ENCODE assay signal across 9 cellular contexts in genomic region chr15:37106490-37107001, GRCh38. TPM values are rescaled to one million over a fixed set of nuclear protein-coding genes. Genes with fewer than 3 reads are reported as not detected.
DNase-seq lines count a peak whose midpoint lies in the region; ATAC-seq and TF ChIP-seq lines count a peak whose summit lies in the region.
"Had no signal": no experiment of that assay in that cellular context is flagged by ENCODE, and none has a peak within 500 bp of the region (broad histone marks: within the 10 kb centered on the region; RNA-seq: fewer than 3 reads in every experiment).

No MANE protein-coding gene starts in this region.

- intact Hi-C loops in gastrocnemius medialis (cut with DNase I; ENCODE audit: low total_unique reads), result no loop called here
- intact Hi-C loops in activated CD4-positive, alpha-beta T cell treated with anti-CD3 and anti-CD28 coated beads, Interleukin-2, amount 10 ng/mL, durations not matched to agents 24 days and 14 days (cut with micrococcal nuclease), result no loop called here

- POLR2A ChIA-PET in AG04450 (lab: Yijun Ruan, JAX), result no interaction called here

- H3K36me3 ChIP-seq in HUES48 (ENCODE audit: control insufficient read depth, insufficient read depth, low read length) (no peaks in the 10 kb centered on the region), mesodermal cell (ENCODE audit: control insufficient read depth, insufficient read depth, low read length) (no peaks in the 10 kb centered on the region), gastrocnemius medialis (no peaks in the 10 kb centered on the region)

- H3K9me3 ChIP-seq in AG04450 (ENCODE audit: control insufficient read depth, insufficient read depth, low read length), result no peaks in the 10 kb centered on the region
- no peaks in the 10 kb centered on the region for H3K9me3 ChIP-seq in HUES48 (ENCODE audit: control insufficient read depth, insufficient read depth, low read length)
- H3K9me3 ChIP-seq in mesodermal cell (ENCODE audit: control insufficient read depth, low read length), result no peaks in the 10 kb centered on the region
- no peaks in the 10 kb centered on the region for H3K9me3 ChIP-seq in gastrocnemius medialis
- H3K9me3 ChIP-seq: mucosa of descending colon had no signal

- peaks cover 90% of the 10 kb centered on the region for H3K27me3 Mint-ChIP-seq in activated CD4-positive, alpha-beta T cell treated with anti-CD3 and anti-CD28 coated beads, Interleukin-2, amount 10 ng/mL, durations not matched to agents 24 days and 14 days

- H3K9ac ChIP-seq in HUES48 (ENCODE audit: low read depth, low read length), result no peak overlapping the region

- no peak for ATAC-seq in gastrocnemius medialis
- ATAC-seq: mucosa of descending colon had no signal

- DNase-seq in AG04450 (ENCODE audit: low read depth, low spot score) (no peak), cerebellar cortex (ENCODE audit: low spot score) (peak; percentile 64), islet precursor cell (no peak), gastrocnemius medialis (no peak)
- no peak for DNase-seq in activated CD4-positive, alpha-beta T cell treated with anti-CD3 and anti-CD28 coated beads, Interleukin-2, amount 10 ng/mL, durations not matched to agents 24 days and 14 days
- DNase-seq in activated CD8-positive, alpha-beta memory T cell treated with anti-CD3 and anti-CD28 coated beads for 24 hours, result no peak

- peaks cover 2% of the 10 kb centered on the region for H3K4me1 Mint-ChIP-seq in activated CD4-positive, alpha-beta T cell treated with anti-CD3 and anti-CD28 coated beads, Interleukin-2, amount 10 ng/mL, durations not matched to agents 24 days and 14 days

- WGBS in mesodermal cell (ENCODE audit: insufficient coverage in 2 of 2), 2 experiments, result 0 to 1% methylated on average over 16 to 18 of the region's 23 CpGs

- TF ChIP-seq CTCF in AG04450 (IDR thresholded peaks at IDR 0.05; ENCODE audit: low read depth, low read length), result 0 out of 2 replicates have a peak, but pooled peaks have one; percentile 30
- no peak for TF ChIP-seq CTCF in gastrocnemius medialis (IDR thresholded peaks at IDR 0.05 in 4 of 5, conservative IDR thresholded peaks at IDR 0.05 in 1 of 5)

- peaks cover 11% of the 10 kb centered on the region for H3K9me3 Mint-ChIP-seq in activated CD4-positive, alpha-beta T cell treated with anti-CD3 and anti-CD28 coated beads, Interleukin-2, amount 10 ng/mL, durations not matched to agents 24 days and 14 days

- CTCF ChIA-PET in AG04450 (lab: Charles Lee), result interaction anchor here (0.7 to 1.2 kb wide), 2 partner anchors 223 to 1747 kb away, joined by 3 to 4 read pairs; no protein-coding TSS in a partner anchor

- H3K4me1 ChIP-seq in HUES48 (ENCODE audit: control insufficient read depth, insufficient read depth, low read length), result peaks cover 66% of the 10 kb centered on the region
- H3K4me1 ChIP-seq in mesodermal cell (ENCODE audit: control insufficient read depth, insufficient read depth, low read length, poor library complexity, severe bottlenecking), result peaks cover 6% of the 10 kb centered on the region
- peaks cover 16% of the 10 kb centered on the region in 2 donors for H3K4me1 ChIP-seq in gastrocnemius medialis

- H3K27ac ChIP-seq in AG04450 (ENCODE audit: low read depth, low read length), result no peak overlapping the region
- no peak overlapping the region for H3K27ac ChIP-seq in HUES48 (ENCODE audit: low read depth, low read length)
- peak overlapping the region; percentile 68 for H3K27ac ChIP-seq in mesodermal cell (ENCODE audit: low read depth, low read length, severe bottlenecking)
- no peak overlapping the region for H3K27ac ChIP-seq in gastrocnemius medialis

- H3K4me3 ChIP-seq in AG04450 (ENCODE audit: low read depth, low read length) (peak overlapping the region; percentile 47), HUES48 (ENCODE audit: low read depth, low read length) (peak overlapping the region; percentile 66), mesodermal cell (ENCODE audit: extremely low read depth, insufficient read depth, low read length, poor library complexity, severe bottlenecking) (peak overlapping the region; percentile 24), gastrocnemius medialis (no peak overlapping the region)
- H3K4me3 ChIP-seq: mucosa of descending colon had no signal

- H3K36me3 Mint-ChIP-seq in activated CD4-positive, alpha-beta T cell treated with anti-CD3 and anti-CD28 coated beads, Interleukin-2, amount 10 ng/mL, durations not matched to agents 24 days and 14 days (ENCODE audit: low read depth), result peaks cover 5% of the 10 kb centered on the region

- H3K27me3 ChIP-seq in AG04450 (ENCODE audit: control insufficient read depth, insufficient read depth, low read length) (peaks cover 18% of the 10 kb centered on the region), HUES48 (ENCODE audit: control insufficient read depth, insufficient read depth, low read length) (peaks cover 91% of the 10 kb centered on the region), gastrocnemius medialis (peaks cover 91 to 100% (median 100%) of the 10 kb centered on the region in 3 donors)

- no peak overlapping the region for H3K4me3 Mint-ChIP-seq in activated CD4-positive, alpha-beta T cell treated with anti-CD3 and anti-CD28 coated beads, Interleukin-2, amount 10 ng/mL, durations not matched to agents 24 days and 14 days

- H3K27ac Mint-ChIP-seq in activated CD4-positive, alpha-beta T cell treated with anti-CD3 and anti-CD28 coated beads, Interleukin-2, amount 10 ng/mL, durations not matched to agents 24 days and 14 days, result no peak overlapping the region

- no peak for TF ChIP-seq POLR2A in gastrocnemius medialis (IDR thresholded peaks at IDR 0.05)

- in situ Hi-C loops in gastrocnemius medialis (cut with MboI; ENCODE audit: low sequenced_read_pairs in 4 of 4), result loop anchor here in 3 of 4 donors (25.0 kb wide), 1 partner anchor 219 kb away; no protein-coding TSS in a partner anchor

RNA-seq across cellular contexts. Expression of gene MEIS2, which starts 6.2 kb away (rescaled TPM):
- polyA plus RNA-seq in AG04450 (2011; rRNA removed), result 31.7 and 33.4 TPM in 2 replicates
- 50.0 and 50.6 TPM in 2 replicates for polyA minus RNA-seq in AG04450 (2011; rRNA and poly(A)+ RNA removed)
- polyA plus RNA-seq in mesodermal cell (2013, experiment 1 of 2), result 69.6 TPM
- 70.7 TPM for polyA plus RNA-seq in mesodermal cell (2013, experiment 2 of 2)
- 1 to 10 TPM in 1 of 4 donors, under 1 TPM in 2, not detected in 1; 0.31 to 1.8 (median 0.40) TPM for total RNA-seq in gastrocnemius medialis
- not detected in 2 replicates for total RNA-seq in activated CD4-positive, alpha-beta T cell treated with anti-CD3 and anti-CD28 coated beads, Interleukin-2, amount 10 ng/mL, durations not matched to agents 24 days and 14 days

Comparison
In these comparisons a context has a peak if more than half of its experiments do, and no peak if none do; other contexts are left out.
1. H3K4me3 ChIP-seq: peak in AG04450 (single experiment), HUES48 (single experiment) and mesodermal cell (single experiment); none in gastrocnemius medialis (0 of 4).